33 cellular contexts compared by ENCODE assay signal in genomic region chr5:14859150-14859549, GRCh38.
"Had no signal": no experiment of that assay in that cellular context is flagged by ENCODE, and none has a peak within 500 bp of the region (broad histone marks: within the 10 kb centered on the region; RNA-seq: fewer than 3 reads in every experiment).

No MANE protein-coding gene starts in this region.

- ATAC-seq: activated CD4-positive, alpha-beta T cell treated with anti-CD3 and anti-CD28 coated beads for 36 hours; activated CD4-positive, CD25-positive, alpha-beta regulatory T cell treated with anti-CD3 and anti-CD28 coated beads, Interleukin-2, amount 50 U/mL, for 24 hours; activated CD8-positive, alpha-beta memory T cell treated with anti-CD3 and anti-CD28 coated beads, Interleukin-2, amount 10 ng/mL, durations not matched to agents 7 days and 5 days; activated CD8-positive, alpha-beta T cell treated with anti-CD3 and anti-CD28 coated beads, Interleukin-2, amount 10 ng/mL, durations not matched to agents 7 days and 5 days; activated naive CD4-positive, alpha-beta T cell treated with anti-CD3 and anti-CD28 coated beads, Interleukin-2, amount 50 U/mL, for 72 hours; T-cell had no signal

- H3K27me3 Mint-ChIP-seq: activated CD4-positive, alpha-beta memory T cell treated with anti-CD3 and anti-CD28 coated beads, Interleukin-2, amount 10 ng/mL, durations not matched to agents 7 days and 5 days; activated CD4-positive, alpha-beta T cell treated with anti-CD3 and anti-CD28 coated beads for 36 hours; activated CD4-positive, alpha-beta T cell treated with anti-CD3 and anti-CD28 coated beads, Interleukin-2, amount 10 ng/mL, durations not matched to agents 7 days and 5 days; activated CD8-positive, alpha-beta memory T cell treated with anti-CD3 and anti-CD28 coated beads, Interleukin-2, amount 10 ng/mL, durations not matched to agents 7 days and 5 days; activated naive CD8-positive, alpha-beta T cell treated with anti-CD3 and anti-CD28 coated beads, Interleukin-2, amount 10 ng/mL, durations not matched to agents 7 days and 5 days; activated T-cell treated with anti-CD3 and anti-CD28 coated beads, Interleukin-2, amount 50 U/mL, for 24 hours; central memory CD8-positive, alpha-beta T cell; T-cell had no signal

- H3K4me1 ChIP-seq: adrenal gland, colonic mucosa had no signal

- H3K4me3 ChIP-seq: adrenal gland, cardiac muscle cell, colonic mucosa had no signal

- FAIRE-seq: bronchial epithelial cell, TTC549 had no signal

- DNase-seq: activated CD4-positive, alpha-beta memory T cell treated with anti-CD3 and anti-CD28 coated beads, Interleukin-2, amount 10 ng/mL, durations not matched to agents 7 days and 5 days; activated CD4-positive, alpha-beta T cell treated with anti-CD3 and anti-CD28 coated beads for 1 hour; activated CD4-positive, alpha-beta T cell treated with anti-CD3 and anti-CD28 coated beads for 36 hours; activated CD4-positive, alpha-beta T cell treated with anti-CD3 and anti-CD28 coated beads for 48 hours; activated CD4-positive, alpha-beta T cell treated with anti-CD3 and anti-CD28 coated beads, Interleukin-2, amount 10 ng/mL, durations not matched to agents 7 days and 5 days; activated CD4-positive, alpha-beta T cell treated with anti-CD3 and anti-CD28 coated beads, Interleukin-2, amount 50 U/mL, for 48 hours; activated CD4-positive, CD25-positive, alpha-beta regulatory T cell; activated CD8-positive, alpha-beta memory T cell treated with anti-CD3 and anti-CD28 coated beads for 24 hours; activated CD8-positive, alpha-beta memory T cell treated with anti-CD3 and anti-CD28 coated beads, Interleukin-2, amount 10 ng/mL, durations not matched to agents 7 days and 5 days; activated CD8-positive, alpha-beta memory T cell treated with anti-CD3 and anti-CD28 coated beads, Interleukin-2, amount 50 U/mL, for 48 hours; activated CD8-positive, alpha-beta T cell treated with anti-CD3 and anti-CD28 coated beads, Interleukin-2, amount 10 ng/mL, durations not matched to agents 7 days and 5 days; activated effector memory CD4-positive, alpha-beta T cell treated with anti-CD3 and anti-CD28 coated beads, Interleukin-2, amount 50 U/mL, for 16 hours; activated gamma-delta T cell treated with Interleukin-2 at 50 U/mL for 16 hours; activated naive CD4-positive, alpha-beta T cell; activated naive CD4-positive, alpha-beta T cell treated with anti-CD3 and anti-CD28 coated beads for 36 hours; activated naive CD8-positive, alpha-beta T cell treated with anti-CD3 and anti-CD28 coated beads, Interleukin-2, amount 10 ng/mL, durations not matched to agents 7 days and 5 days; activated T-cell treated with anti-CD3 and anti-CD28 coated beads, Interleukin-2, amount 50 U/mL, for 24 hours; activated T-cell treated with anti-CD3 and anti-CD28 coated beads, Interleukin-2, amount 50 U/mL, for 48 hours; adrenal gland; amniotic stem cell; aorta; colonic mucosa; T-cell; T-helper 2 cell; T-helper 9 cell had no signal

- H3K9me3 Mint-ChIP-seq: activated CD4-positive, alpha-beta memory T cell treated with anti-CD3 and anti-CD28 coated beads, Interleukin-2, amount 10 ng/mL, durations not matched to agents 7 days and 5 days; activated CD4-positive, alpha-beta T cell treated with anti-CD3 and anti-CD28 coated beads, Interleukin-2, amount 10 ng/mL, durations not matched to agents 7 days and 5 days; activated naive CD4-positive, alpha-beta T cell treated with anti-CD3 and anti-CD28 coated beads for 36 hours; activated naive CD4-positive, alpha-beta T cell treated with anti-CD3 and anti-CD28 coated beads, Interleukin-2, amount 50 U/mL, for 72 hours; activated naive CD8-positive, alpha-beta T cell treated with anti-CD3 and anti-CD28 coated beads, Interleukin-2, amount 10 ng/mL, durations not matched to agents 7 days and 5 days; activated T-cell treated with anti-CD3 and anti-CD28 coated beads, Interleukin-2, amount 50 U/mL, for 24 hours; brain; central memory CD8-positive, alpha-beta T cell; T-cell; T-helper 2 cell treated with Interferon-gamma antibody and Interleukin-4, amounts not matched to agents 5 μg/mL and 100 μg/mL, for 36 hours had no signal

- H3K4me3 Mint-ChIP-seq: activated CD4-positive, alpha-beta memory T cell treated with anti-CD3 and anti-CD28 coated beads, Interleukin-2, amount 10 ng/mL, durations not matched to agents 7 days and 5 days; activated CD4-positive, alpha-beta T cell treated with anti-CD3 and anti-CD28 coated beads for 36 hours; activated CD4-positive, alpha-beta T cell treated with anti-CD3 and anti-CD28 coated beads, Interleukin-2, amount 10 ng/mL, durations not matched to agents 7 days and 5 days; activated CD8-positive, alpha-beta memory T cell treated with anti-CD3 and anti-CD28 coated beads, Interleukin-2, amount 10 ng/mL, durations not matched to agents 7 days and 5 days; activated CD8-positive, alpha-beta T cell treated with anti-CD3 and anti-CD28 coated beads, Interleukin-2, amount 10 ng/mL, durations not matched to agents 7 days and 5 days; activated naive CD4-positive, alpha-beta T cell treated with anti-CD3 and anti-CD28 coated beads for 36 hours; activated naive CD8-positive, alpha-beta T cell treated with anti-CD3 and anti-CD28 coated beads, Interleukin-2, amount 10 ng/mL, durations not matched to agents 7 days and 5 days; activated T-cell treated with anti-CD3 and anti-CD28 coated beads, Interleukin-2, amount 50 U/mL, for 24 hours; brain; central memory CD8-positive, alpha-beta T cell; T-cell; T-helper 2 cell treated with Interferon-gamma antibody and Interleukin-4, amounts not matched to agents 5 μg/mL and 100 μg/mL, for 36 hours had no signal

- H3K27ac Mint-ChIP-seq: activated CD4-positive, alpha-beta memory T cell treated with anti-CD3 and anti-CD28 coated beads, Interleukin-2, amount 10 ng/mL, durations not matched to agents 7 days and 5 days; activated CD4-positive, alpha-beta T cell treated with anti-CD3 and anti-CD28 coated beads for 36 hours; activated CD4-positive, alpha-beta T cell treated with anti-CD3 and anti-CD28 coated beads, Interleukin-2, amount 10 ng/mL, durations not matched to agents 7 days and 5 days; activated CD8-positive, alpha-beta memory T cell treated with anti-CD3 and anti-CD28 coated beads, Interleukin-2, amount 10 ng/mL, durations not matched to agents 7 days and 5 days; activated CD8-positive, alpha-beta T cell treated with anti-CD3 and anti-CD28 coated beads, Interleukin-2, amount 10 ng/mL, durations not matched to agents 7 days and 5 days; activated naive CD4-positive, alpha-beta T cell treated with anti-CD3 and anti-CD28 coated beads for 36 hours; activated naive CD4-positive, alpha-beta T cell treated with anti-CD3 and anti-CD28 coated beads, Interleukin-2, amount 50 U/mL, for 72 hours; activated naive CD8-positive, alpha-beta T cell treated with anti-CD3 and anti-CD28 coated beads, Interleukin-2, amount 10 ng/mL, durations not matched to agents 7 days and 5 days; activated T-cell treated with anti-CD3 and anti-CD28 coated beads, Interleukin-2, amount 50 U/mL, for 24 hours; brain; T-cell; T-helper 2 cell treated with Interferon-gamma antibody and Interleukin-4, amounts not matched to agents 5 μg/mL and 100 μg/mL, for 36 hours had no signal

- H3K27me3 ChIP-seq: adrenal gland, cardiac muscle cell, colonic mucosa had no signal

- H3K27ac ChIP-seq: adrenal gland, colonic mucosa had no signal

- H3K9me3 ChIP-seq: adrenal gland, colonic mucosa had no signal

- H3K4me1 Mint-ChIP-seq: activated CD8-positive, alpha-beta memory T cell treated with anti-CD3 and anti-CD28 coated beads, Interleukin-2, amount 10 ng/mL, durations not matched to agents 7 days and 5 days; activated naive CD8-positive, alpha-beta T cell treated with anti-CD3 and anti-CD28 coated beads, Interleukin-2, amount 10 ng/mL, durations not matched to agents 7 days and 5 days; brain had no signal

- H3K36me3 ChIP-seq: adrenal gland, cardiac muscle cell, colonic mucosa had no signal
